In genomic region chr13:50513528-50513863, GRCh38 we compare ENCODE assay signal across 9 cellular contexts.
DNase-seq lines count a peak whose midpoint lies in the region; ATAC-seq and TF ChIP-seq lines count a peak whose summit lies in the region.
"Had no signal": no experiment of that assay in that cellular context is flagged by ENCODE, and none has a peak within 500 bp of the region (broad histone marks: within the 10 kb centered on the region; RNA-seq: fewer than 3 reads in every experiment).

No MANE protein-coding gene starts in this region.

- no peaks in the 10 kb centered on the region for H3K9me3 ChIP-seq in parathyroid adenoma (ENCODE audit: control insufficient read depth, low read length)

- H3K9ac ChIP-seq in parathyroid adenoma, result no peak overlapping the region

- H2AFZ ChIP-seq in parathyroid adenoma, result no peak overlapping the region

- H3K27ac ChIP-seq in C4-2B, result peak overlapping the region; percentile 77; the same call in 1 of the 2 replicates
- no peak overlapping the region for H3K27ac ChIP-seq in parathyroid adenoma

- peak overlapping the region; percentile 40 for H3K4me2 ChIP-seq in parathyroid adenoma (ENCODE audit: low read length)

- DNase-seq in NAMALWA (ENCODE audit: low spot score) (peak; percentile 35), left ventricle myocardium superior (no peak), middle frontal gyrus (ENCODE audit: extremely low spot score, low spot score) (no peak), SW 1271 (lab: John Stamatoyannopoulos, UW) (no peak)
- DNase-seq: NCI-H2171 treated with DMSO at 0.1 percent for 48 hours had no signal

- H3K36me3 ChIP-seq in parathyroid adenoma (ENCODE audit: control insufficient read depth, insufficient read depth, low read length), result no peaks in the 10 kb centered on the region

- peak; percentile 14 for ATAC-seq in left ventricle myocardium superior
- no peak for ATAC-seq in HG03097 (IDR thresholded peaks at IDR 0.05; ENCODE audit: low FRiP score, unreplicated experiment)
- no peak for ATAC-seq in HG03108 (IDR thresholded peaks at IDR 0.05; ENCODE audit: unreplicated experiment)

- H3K79me2 ChIP-seq in parathyroid adenoma, result no peaks in the 10 kb centered on the region

- H3K4me3 ChIP-seq in parathyroid adenoma (ENCODE audit: low read depth, low read length), result no peak overlapping the region

- TF ChIP-seq CTCF in C4-2B (conservative IDR thresholded peaks at IDR 0.05) (no peak), parathyroid adenoma (IDR thresholded peaks at IDR 0.05) (no peak)

- H3K27me3 ChIP-seq in parathyroid adenoma (ENCODE audit: control insufficient read depth, insufficient read depth, low read length), result no peaks in the 10 kb centered on the region

- peaks cover 3% of the 10 kb centered on the region for H3K4me1 ChIP-seq in parathyroid adenoma

- intact Hi-C loops in left ventricle myocardium superior (cut with micrococcal nuclease), result no loop called here
